1 cellular context compared by ENCODE assay signal in the genomic region with DNA sequence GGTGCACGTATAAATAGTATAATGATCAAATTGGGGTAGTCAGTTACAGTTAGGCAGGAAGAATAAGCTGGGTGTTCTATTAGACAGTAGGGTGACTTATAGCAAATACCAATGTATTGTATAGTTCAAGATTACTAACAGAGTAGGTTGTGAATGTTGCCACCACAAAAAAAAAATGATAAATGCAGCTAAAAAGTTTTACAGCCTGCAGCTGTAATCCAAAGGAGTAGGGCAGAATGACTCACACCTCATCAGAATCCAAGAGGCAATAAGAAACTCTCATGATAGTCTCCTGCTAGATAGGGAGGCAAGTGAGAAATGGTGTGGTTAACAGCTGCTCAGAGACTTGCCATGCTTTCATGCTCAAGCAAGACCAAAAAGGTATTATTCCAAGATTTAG.
TF ChIP-seq lines count a peak whose summit lies in the region.

No MANE protein-coding gene starts in this region.

TF ChIP-seq in GM23338, 12 proteins besides CTCF, POLR2A, EP300 and RAD21 (continued from another document):
- TF ChIP-seq, protein P1, sequence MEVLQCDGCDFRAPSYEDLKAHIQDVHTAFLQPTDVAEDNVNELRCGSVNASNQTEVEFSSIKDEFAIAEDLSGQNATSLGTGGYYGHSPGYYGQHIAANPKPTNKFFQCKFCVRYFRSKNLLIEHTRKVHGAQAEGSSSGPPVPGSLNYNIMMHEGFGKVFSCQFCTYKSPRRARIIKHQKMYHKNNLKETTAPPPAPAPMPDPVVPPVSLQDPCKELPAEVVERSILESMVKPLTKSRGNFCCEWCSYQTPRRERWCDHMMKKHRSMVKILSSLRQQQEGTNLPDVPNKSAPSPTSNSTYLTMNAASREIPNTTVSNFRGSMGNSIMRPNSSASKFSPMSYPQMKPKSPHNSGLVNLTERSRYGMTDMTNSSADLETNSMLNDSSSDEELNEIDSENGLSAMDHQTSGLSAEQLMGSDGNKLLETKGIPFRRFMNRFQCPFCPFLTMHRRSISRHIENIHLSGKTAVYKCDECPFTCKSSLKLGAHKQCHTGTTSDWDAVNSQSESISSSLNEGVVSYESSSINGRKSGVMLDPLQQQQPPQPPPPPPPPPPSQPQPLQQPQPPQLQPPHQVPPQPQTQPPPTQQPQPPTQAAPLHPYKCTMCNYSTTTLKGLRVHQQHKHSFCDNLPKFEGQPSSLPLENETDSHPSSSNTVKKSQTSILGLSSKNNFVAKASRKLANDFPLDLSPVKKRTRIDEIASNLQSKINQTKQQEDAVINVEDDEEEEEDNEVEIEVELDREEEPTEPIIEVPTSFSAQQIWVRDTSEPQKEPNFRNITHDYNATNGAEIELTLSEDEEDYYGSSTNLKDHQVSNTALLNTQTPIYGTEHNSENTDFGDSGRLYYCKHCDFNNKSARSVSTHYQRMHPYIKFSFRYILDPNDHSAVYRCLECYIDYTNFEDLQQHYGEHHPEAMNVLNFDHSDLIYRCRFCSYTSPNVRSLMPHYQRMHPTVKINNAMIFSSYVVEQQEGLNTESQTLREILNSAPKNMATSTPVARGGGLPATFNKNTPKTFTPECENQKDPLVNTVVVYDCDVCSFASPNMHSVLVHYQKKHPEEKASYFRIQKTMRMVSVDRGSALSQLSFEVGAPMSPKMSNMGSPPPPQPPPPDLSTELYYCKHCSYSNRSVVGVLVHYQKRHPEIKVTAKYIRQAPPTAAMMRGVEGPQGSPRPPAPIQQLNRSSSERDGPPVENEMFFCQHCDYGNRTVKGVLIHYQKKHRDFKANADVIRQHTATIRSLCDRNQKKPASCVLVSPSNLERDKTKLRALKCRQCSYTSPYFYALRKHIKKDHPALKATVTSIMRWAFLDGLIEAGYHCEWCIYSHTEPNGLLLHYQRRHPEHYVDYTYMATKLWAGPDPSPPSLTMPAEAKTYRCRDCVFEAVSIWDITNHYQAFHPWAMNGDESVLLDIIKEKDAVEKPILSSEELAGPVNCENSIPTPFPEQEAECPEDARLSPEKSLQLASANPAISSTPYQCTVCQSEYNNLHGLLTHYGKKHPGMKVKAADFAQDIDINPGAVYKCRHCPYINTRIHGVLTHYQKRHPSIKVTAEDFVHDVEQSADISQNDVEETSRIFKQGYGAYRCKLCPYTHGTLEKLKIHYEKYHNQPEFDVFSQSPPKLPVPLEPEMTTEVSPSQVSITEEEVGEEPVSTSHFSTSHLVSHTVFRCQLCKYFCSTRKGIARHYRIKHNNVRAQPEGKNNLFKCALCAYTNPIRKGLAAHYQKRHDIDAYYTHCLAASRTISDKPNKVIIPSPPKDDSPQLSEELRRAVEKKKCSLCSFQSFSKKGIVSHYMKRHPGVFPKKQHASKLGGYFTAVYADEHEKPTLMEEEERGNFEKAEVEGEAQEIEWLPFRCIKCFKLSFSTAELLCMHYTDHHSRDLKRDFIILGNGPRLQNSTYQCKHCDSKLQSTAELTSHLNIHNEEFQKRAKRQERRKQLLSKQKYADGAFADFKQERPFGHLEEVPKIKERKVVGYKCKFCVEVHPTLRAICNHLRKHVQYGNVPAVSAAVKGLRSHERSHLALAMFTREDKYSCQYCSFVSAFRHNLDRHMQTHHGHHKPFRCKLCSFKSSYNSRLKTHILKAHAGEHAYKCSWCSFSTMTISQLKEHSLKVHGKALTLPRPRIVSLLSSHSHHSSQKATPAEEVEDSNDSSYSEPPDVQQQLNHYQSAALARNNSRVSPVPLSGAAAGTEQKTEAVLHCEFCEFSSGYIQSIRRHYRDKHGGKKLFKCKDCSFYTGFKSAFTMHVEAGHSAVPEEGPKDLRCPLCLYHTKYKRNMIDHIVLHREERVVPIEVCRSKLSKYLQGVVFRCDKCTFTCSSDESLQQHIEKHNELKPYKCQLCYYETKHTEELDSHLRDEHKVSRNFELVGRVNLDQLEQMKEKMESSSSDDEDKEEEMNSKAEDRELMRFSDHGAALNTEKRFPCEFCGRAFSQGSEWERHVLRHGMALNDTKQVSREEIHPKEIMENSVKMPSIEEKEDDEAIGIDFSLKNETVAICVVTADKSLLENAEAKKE (CRISPR knock-in tag; IDR thresholded peaks at IDR 0.05), result no peak
- TF ChIP-seq ZNF114 (CRISPR knock-in tag; IDR thresholded peaks at IDR 0.05) (no peak), NANOG (IDR thresholded peaks at IDR 0.05; ENCODE audit: borderline replicate concordance) (no peak), EZH2 (IDR thresholded peaks at IDR 0.05; ENCODE audit: low read depth, unreplicated experiment) (no peak), CREB1 (CRISPR knock-in tag; IDR thresholded peaks at IDR 0.05; ENCODE audit: low read depth) (no peak), ZNF331 (CRISPR knock-in tag; IDR thresholded peaks at IDR 0.05; ENCODE audit: low read depth) (no peak), EZH2phosphoT487 (IDR thresholded peaks at IDR 0.05; ENCODE audit: unreplicated experiment) (no peak), STAT1 (IDR thresholded peaks at IDR 0.05; ENCODE audit: unreplicated experiment) (no peak)
- TF ChIP-seq, protein P2, sequence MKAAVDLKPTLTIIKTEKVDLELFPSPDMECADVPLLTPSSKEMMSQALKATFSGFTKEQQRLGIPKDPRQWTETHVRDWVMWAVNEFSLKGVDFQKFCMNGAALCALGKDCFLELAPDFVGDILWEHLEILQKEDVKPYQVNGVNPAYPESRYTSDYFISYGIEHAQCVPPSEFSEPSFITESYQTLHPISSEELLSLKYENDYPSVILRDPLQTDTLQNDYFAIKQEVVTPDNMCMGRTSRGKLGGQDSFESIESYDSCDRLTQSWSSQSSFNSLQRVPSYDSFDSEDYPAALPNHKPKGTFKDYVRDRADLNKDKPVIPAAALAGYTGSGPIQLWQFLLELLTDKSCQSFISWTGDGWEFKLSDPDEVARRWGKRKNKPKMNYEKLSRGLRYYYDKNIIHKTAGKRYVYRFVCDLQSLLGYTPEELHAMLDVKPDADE (IDR thresholded peaks at IDR 0.05), result no peak
